ENCODE assay signal across 25 cellular contexts in the genomic region with DNA sequence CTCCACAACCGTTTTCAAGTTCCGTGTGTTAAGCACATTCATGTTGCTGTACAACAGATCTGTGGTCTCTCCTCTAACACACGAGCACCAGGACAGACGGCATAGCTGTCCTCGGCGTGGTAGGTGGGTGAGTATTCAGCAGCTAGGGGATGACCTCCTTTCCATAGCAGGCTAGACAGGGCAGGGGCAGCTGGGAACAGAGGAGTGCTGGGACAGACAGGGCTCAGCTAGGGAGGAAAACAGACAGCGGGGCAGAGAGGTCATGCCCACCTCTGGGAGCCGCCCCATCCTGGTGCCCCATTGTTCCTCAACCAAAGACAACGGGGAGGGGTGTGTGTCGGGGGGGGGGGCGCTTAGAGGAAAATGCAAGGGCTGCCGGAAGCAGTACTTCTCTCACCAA.
DNase-seq lines count a peak whose midpoint lies in the region; ATAC-seq, FAIRE-seq and TF ChIP-seq lines count a peak whose summit lies in the region.
"Had no signal": no experiment of that assay in that cellular context is flagged by ENCODE, and none has a peak within 500 bp of the region (broad histone marks: within the 10 kb centered on the region; RNA-seq: fewer than 3 reads in every experiment).

No MANE protein-coding gene starts in this region.

- no peak overlapping the region for H3K4me3 ChIP-seq in PC-9
- H3K4me3 ChIP-seq in coronary artery, result no peak overlapping the region
- no peak overlapping the region for H3K4me3 ChIP-seq in HepG2 (replicated peaks in 1 of 3; ENCODE audit: insufficient read depth in 1 of 3, low read depth in 2 of 3, low read length in 3 of 3)
- no peak overlapping the region for H3K4me3 ChIP-seq in stomach

- H3K36me3 ChIP-seq in PC-9 (ENCODE audit: low read depth) (no peaks in the 10 kb centered on the region), HepG2 (replicated peaks in 1 of 2; ENCODE audit: control insufficient read depth in 1 of 2, insufficient read depth in 2 of 2, low read length in 2 of 2) (no peaks in the 10 kb centered on the region), stomach (no peaks in the 10 kb centered on the region)

- 90% methylated on average over 12 of the region's 12 CpGs for WGBS in HepG2 (ENCODE audit: low lambda C conversion rate)
- 54 to 67% (median 59%) methylated on average over 12 of the region's 12 CpGs for WGBS in stomach, 5 donors

- no peaks in the 10 kb centered on the region for H3K36me3 Mint-ChIP-seq in activated naive CD4-positive, alpha-beta T cell treated with anti-CD3 and anti-CD28 coated beads, Interleukin-2, amount 50 U/mL, for 72 hours
- H3K36me3 Mint-ChIP-seq: IgD-negative memory B cell had no signal

- no peaks in the 10 kb centered on the region for H3K9me2 ChIP-seq in PC-9 (ENCODE audit: insufficient read depth)

- H3K27ac ChIP-seq in PC-9, result peak overlapping the region; percentile 72
- no peak overlapping the region for H3K27ac ChIP-seq in coronary artery
- no peak overlapping the region for H3K27ac ChIP-seq in HepG2 (ENCODE audit: extremely low read length, insufficient read depth, low read length)
- H3K27ac ChIP-seq in stomach, result peak overlapping the region in 3 of 5 donors; percentile 49 to 78 (median 75)
- H3K27ac ChIP-seq: C4-2B had no signal

- H3K27ac Mint-ChIP-seq in activated naive CD4-positive, alpha-beta T cell treated with anti-CD3 and anti-CD28 coated beads, Interleukin-2, amount 50 U/mL, for 72 hours, result no peak overlapping the region
- H3K27ac Mint-ChIP-seq: CD4-positive, alpha-beta T cell; HFFc6; IgD-negative memory B cell had no signal

- H3K9me3 ChIP-seq in PC-9 (ENCODE audit: insufficient read depth, low read depth) (no peaks in the 10 kb centered on the region), HepG2 (ENCODE audit: low read length) (no peaks in the 10 kb centered on the region), stomach (no peaks in the 10 kb centered on the region)
- H3K9me3 ChIP-seq: Caco-2 had no signal

- no peaks in the 10 kb centered on the region for H3K9me3 Mint-ChIP-seq in activated naive CD4-positive, alpha-beta T cell treated with anti-CD3 and anti-CD28 coated beads, Interleukin-2, amount 50 U/mL, for 72 hours
- H3K9me3 Mint-ChIP-seq: CD4-positive, alpha-beta T cell; HFFc6; IgD-negative memory B cell had no signal

- H2AFZ ChIP-seq in PC-9, result no peak overlapping the region
- H2AFZ ChIP-seq in HepG2 (ENCODE audit: low read length), result no peak overlapping the region

- no peak for TF ChIP-seq POLR2A in HepG2 (IDR thresholded peaks at IDR 0.05; ENCODE audit: insufficient read depth in 1 of 2, low read depth in 2 of 2, low read length in 2 of 2)
- TF ChIP-seq POLR2A in stomach (IDR thresholded peaks at IDR 0.05), result no peak

- H3K4me1 ChIP-seq in PC-9 (replicated peaks; ENCODE audit: insufficient read depth) (peaks cover 23% of the 10 kb centered on the region), HepG2 (ENCODE audit: insufficient read depth, low read length) (peaks cover 64% of the 10 kb centered on the region), stomach (peaks cover 8 to 23% (median 14%) of the 10 kb centered on the region in 4 donors)

- H3K79me2 ChIP-seq in PC-9 (ENCODE audit: low read depth), result no peaks in the 10 kb centered on the region
- no peaks in the 10 kb centered on the region for H3K79me2 ChIP-seq in HepG2 (ENCODE audit: insufficient read depth, low read length)

- in situ Hi-C loops in HepG2 (cut with HindIII; ENCODE audit: extremely low pct_ligation_motif_present, low pct_unique_long_range_greater_than_20kb), result no loop called here

- CTCF ChIA-PET in PC-9 (lab: Charles Lee) (no interaction called here), HepG2 (lab: Yijun Ruan, JAX; ENCODE audit: low intra/inter-chr PET ratio, low total read pairs) (no interaction called here)

- POLR2A ChIA-PET in PC-9 (lab: Charles Lee; ENCODE audit: unreplicated experiment), result no interaction called here
- POLR2A ChIA-PET in HepG2 (lab: Yijun Ruan, JAX), result no interaction called here

- TF ChIP-seq CTCF in PC-9 (conservative IDR thresholded peaks at IDR 0.05), result no peak
- TF ChIP-seq CTCF in coronary artery (IDR thresholded peaks at IDR 0.05), result no peak
- TF ChIP-seq CTCF in HepG2 (CRISPR knock-in tag; IDR thresholded peaks at IDR 0.05), result no peak
- no peak for TF ChIP-seq CTCF in stomach (IDR thresholded peaks at IDR 0.05)

- no peak for FAIRE-seq in HepG2 (lab: Jason Lieb, UNC)
- FAIRE-seq: A204.1, GM12892, GM18507, HTR-8/SVneo had no signal

- no peak for DNase-seq in PC-9
- DNase-seq in coronary artery (ENCODE audit: low spot score), result peak; percentile 28
- no peak for DNase-seq in HepG2 (ENCODE audit: low spot score)
- DNase-seq in stomach, result no peak
- no peak for DNase-seq in glomerular visceral epithelial cell (ENCODE audit: extremely low spot score)
- no peak for DNase-seq in RPMI8226
- DNase-seq in activated naive CD4-positive, alpha-beta T cell treated with anti-CD3 and anti-CD28 coated beads, Interleukin-2, amount 50 U/mL, for 72 hours (ENCODE audit: low spot score in 2 of 2), result no peak
- DNase-seq: ACHN; AML-193; Caco-2; CD4-positive, alpha-beta T cell; DMS153; DMS79; GDM1; GOT3; H7; HFFc6 had no signal

- TF ChIP-seq RAD21 in HepG2 (CRISPR knock-in tag; IDR thresholded peaks at IDR 0.05), result no peak

- peaks cover 4% of the 10 kb centered on the region; the same call in 1 of the 2 replicates for H3F3A ChIP-seq in PC-9 (ENCODE audit: insufficient read depth, low read depth)

- H3K27me3 ChIP-seq in PC-9 (ENCODE audit: insufficient read depth, low read depth) (no peaks in the 10 kb centered on the region), HepG2 (ENCODE audit: control insufficient read depth in 1 of 2, insufficient read depth in 2 of 2, low read length in 2 of 2) (no peaks in the 10 kb centered on the region), stomach (peaks cover 0 to 14% (median 0%) of the 10 kb centered on the region in 3 donors)

- BruUV-seq in PC-9 (replicated peaks; lab: Mats Ljungman, UMichigan) (no TSS peak), HepG2 (replicated peaks; lab: Mats Ljungman, UMichigan) (no TSS peak)

- H3K4me2 ChIP-seq in PC-9 (peak overlapping the region; percentile 61), HepG2 (ENCODE audit: low read depth, low read length) (no peak overlapping the region)

- ATAC-seq in HepG2, result no peak
- ATAC-seq in activated naive CD4-positive, alpha-beta T cell treated with anti-CD3 and anti-CD28 coated beads, Interleukin-2, amount 50 U/mL, for 72 hours, result no peak
- no peak for ATAC-seq in HG03280 (IDR thresholded peaks at IDR 0.05; ENCODE audit: unreplicated experiment)
- ATAC-seq: HCT116 had no signal

- intact Hi-C loops in PC-9 (cut with micrococcal nuclease; ENCODE audit: unreplicated experiment) (no loop called here), HepG2 (cut with micrococcal nuclease; ENCODE audit: unreplicated experiment) (no loop called here), stomach (cut with DNase I; ENCODE audit: low total_unique reads) (no loop called here)

- H4K20me1 ChIP-seq in PC-9 (ENCODE audit: insufficient read depth), result no peaks in the 10 kb centered on the region
- H4K20me1 ChIP-seq in HepG2 (ENCODE audit: insufficient read depth, low read length), result no peaks in the 10 kb centered on the region

- H3K9ac ChIP-seq in HepG2 (ENCODE audit: insufficient read depth, low read depth, low read length), result no peak overlapping the region

- TF ChIP-seq EP300 in HepG2 (IDR thresholded peaks at IDR 0.05; ENCODE audit: low read depth in 2 of 2, low read length in 2 of 2) (no peak), HepG2 (CRISPR knock-in tag; IDR thresholded peaks at IDR 0.05; ENCODE audit: borderline replicate concordance) (no peak), stomach (IDR thresholded peaks at IDR 0.05) (no peak)

TF ChIP-seq in HepG2, 621 proteins besides CTCF, POLR2A, EP300 and RAD21:
- TF ChIP-seq ZNF564 (CRISPR knock-in tag; IDR thresholded peaks at IDR 0.05), result no peak
- TF ChIP-seq ZNF136 (CRISPR knock-in tag; IDR thresholded peaks at IDR 0.05; ENCODE audit: low read depth), result no peak
- no peak for TF ChIP-seq ZFP36L1 (CRISPR knock-in tag; IDR thresholded peaks at IDR 0.05)
- 0 out of 2 replicates have a peak, but pooled peaks have one; percentile 12 for TF ChIP-seq ZNF687 (CRISPR knock-in tag; IDR thresholded peaks at IDR 0.05)

Comparison
In these comparisons a context has a peak if more than half of its experiments do, and no peak if none do; other contexts are left out.
1. H3K27ac ChIP-seq: peak in PC-9 (single experiment) and stomach (3 of 5); none in coronary artery (0 of 2) and HepG2 (single experiment).